1 cellular context compared by ENCODE assay signal in genomic region chr2:45668509-45668908, GRCh38.
TF ChIP-seq lines count a peak whose summit lies in the region.

No MANE protein-coding gene starts in this region.

TF ChIP-seq in GM23338, 12 proteins besides CTCF, POLR2A, EP300 and RAD21 (continued from another document):
- no peak for TF ChIP-seq NANOG (IDR thresholded peaks at IDR 0.05; ENCODE audit: borderline replicate concordance)
- TF ChIP-seq, protein P1, sequence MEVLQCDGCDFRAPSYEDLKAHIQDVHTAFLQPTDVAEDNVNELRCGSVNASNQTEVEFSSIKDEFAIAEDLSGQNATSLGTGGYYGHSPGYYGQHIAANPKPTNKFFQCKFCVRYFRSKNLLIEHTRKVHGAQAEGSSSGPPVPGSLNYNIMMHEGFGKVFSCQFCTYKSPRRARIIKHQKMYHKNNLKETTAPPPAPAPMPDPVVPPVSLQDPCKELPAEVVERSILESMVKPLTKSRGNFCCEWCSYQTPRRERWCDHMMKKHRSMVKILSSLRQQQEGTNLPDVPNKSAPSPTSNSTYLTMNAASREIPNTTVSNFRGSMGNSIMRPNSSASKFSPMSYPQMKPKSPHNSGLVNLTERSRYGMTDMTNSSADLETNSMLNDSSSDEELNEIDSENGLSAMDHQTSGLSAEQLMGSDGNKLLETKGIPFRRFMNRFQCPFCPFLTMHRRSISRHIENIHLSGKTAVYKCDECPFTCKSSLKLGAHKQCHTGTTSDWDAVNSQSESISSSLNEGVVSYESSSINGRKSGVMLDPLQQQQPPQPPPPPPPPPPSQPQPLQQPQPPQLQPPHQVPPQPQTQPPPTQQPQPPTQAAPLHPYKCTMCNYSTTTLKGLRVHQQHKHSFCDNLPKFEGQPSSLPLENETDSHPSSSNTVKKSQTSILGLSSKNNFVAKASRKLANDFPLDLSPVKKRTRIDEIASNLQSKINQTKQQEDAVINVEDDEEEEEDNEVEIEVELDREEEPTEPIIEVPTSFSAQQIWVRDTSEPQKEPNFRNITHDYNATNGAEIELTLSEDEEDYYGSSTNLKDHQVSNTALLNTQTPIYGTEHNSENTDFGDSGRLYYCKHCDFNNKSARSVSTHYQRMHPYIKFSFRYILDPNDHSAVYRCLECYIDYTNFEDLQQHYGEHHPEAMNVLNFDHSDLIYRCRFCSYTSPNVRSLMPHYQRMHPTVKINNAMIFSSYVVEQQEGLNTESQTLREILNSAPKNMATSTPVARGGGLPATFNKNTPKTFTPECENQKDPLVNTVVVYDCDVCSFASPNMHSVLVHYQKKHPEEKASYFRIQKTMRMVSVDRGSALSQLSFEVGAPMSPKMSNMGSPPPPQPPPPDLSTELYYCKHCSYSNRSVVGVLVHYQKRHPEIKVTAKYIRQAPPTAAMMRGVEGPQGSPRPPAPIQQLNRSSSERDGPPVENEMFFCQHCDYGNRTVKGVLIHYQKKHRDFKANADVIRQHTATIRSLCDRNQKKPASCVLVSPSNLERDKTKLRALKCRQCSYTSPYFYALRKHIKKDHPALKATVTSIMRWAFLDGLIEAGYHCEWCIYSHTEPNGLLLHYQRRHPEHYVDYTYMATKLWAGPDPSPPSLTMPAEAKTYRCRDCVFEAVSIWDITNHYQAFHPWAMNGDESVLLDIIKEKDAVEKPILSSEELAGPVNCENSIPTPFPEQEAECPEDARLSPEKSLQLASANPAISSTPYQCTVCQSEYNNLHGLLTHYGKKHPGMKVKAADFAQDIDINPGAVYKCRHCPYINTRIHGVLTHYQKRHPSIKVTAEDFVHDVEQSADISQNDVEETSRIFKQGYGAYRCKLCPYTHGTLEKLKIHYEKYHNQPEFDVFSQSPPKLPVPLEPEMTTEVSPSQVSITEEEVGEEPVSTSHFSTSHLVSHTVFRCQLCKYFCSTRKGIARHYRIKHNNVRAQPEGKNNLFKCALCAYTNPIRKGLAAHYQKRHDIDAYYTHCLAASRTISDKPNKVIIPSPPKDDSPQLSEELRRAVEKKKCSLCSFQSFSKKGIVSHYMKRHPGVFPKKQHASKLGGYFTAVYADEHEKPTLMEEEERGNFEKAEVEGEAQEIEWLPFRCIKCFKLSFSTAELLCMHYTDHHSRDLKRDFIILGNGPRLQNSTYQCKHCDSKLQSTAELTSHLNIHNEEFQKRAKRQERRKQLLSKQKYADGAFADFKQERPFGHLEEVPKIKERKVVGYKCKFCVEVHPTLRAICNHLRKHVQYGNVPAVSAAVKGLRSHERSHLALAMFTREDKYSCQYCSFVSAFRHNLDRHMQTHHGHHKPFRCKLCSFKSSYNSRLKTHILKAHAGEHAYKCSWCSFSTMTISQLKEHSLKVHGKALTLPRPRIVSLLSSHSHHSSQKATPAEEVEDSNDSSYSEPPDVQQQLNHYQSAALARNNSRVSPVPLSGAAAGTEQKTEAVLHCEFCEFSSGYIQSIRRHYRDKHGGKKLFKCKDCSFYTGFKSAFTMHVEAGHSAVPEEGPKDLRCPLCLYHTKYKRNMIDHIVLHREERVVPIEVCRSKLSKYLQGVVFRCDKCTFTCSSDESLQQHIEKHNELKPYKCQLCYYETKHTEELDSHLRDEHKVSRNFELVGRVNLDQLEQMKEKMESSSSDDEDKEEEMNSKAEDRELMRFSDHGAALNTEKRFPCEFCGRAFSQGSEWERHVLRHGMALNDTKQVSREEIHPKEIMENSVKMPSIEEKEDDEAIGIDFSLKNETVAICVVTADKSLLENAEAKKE (CRISPR knock-in tag; IDR thresholded peaks at IDR 0.05): no peak
- TF ChIP-seq, protein P2, sequence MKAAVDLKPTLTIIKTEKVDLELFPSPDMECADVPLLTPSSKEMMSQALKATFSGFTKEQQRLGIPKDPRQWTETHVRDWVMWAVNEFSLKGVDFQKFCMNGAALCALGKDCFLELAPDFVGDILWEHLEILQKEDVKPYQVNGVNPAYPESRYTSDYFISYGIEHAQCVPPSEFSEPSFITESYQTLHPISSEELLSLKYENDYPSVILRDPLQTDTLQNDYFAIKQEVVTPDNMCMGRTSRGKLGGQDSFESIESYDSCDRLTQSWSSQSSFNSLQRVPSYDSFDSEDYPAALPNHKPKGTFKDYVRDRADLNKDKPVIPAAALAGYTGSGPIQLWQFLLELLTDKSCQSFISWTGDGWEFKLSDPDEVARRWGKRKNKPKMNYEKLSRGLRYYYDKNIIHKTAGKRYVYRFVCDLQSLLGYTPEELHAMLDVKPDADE (IDR thresholded peaks at IDR 0.05): no peak
- TF ChIP-seq EZH2 (IDR thresholded peaks at IDR 0.05; ENCODE audit: low read depth, unreplicated experiment): no peak
- no peak for TF ChIP-seq EZH2phosphoT487 (IDR thresholded peaks at IDR 0.05; ENCODE audit: unreplicated experiment)
- TF ChIP-seq CREB1 (CRISPR knock-in tag; IDR thresholded peaks at IDR 0.05; ENCODE audit: low read depth): no peak
- no peak for TF ChIP-seq ZNF114 (CRISPR knock-in tag; IDR thresholded peaks at IDR 0.05)
TF ChIP-seq in GM23338: peak in this region for 0.
